In the genomic region with DNA sequence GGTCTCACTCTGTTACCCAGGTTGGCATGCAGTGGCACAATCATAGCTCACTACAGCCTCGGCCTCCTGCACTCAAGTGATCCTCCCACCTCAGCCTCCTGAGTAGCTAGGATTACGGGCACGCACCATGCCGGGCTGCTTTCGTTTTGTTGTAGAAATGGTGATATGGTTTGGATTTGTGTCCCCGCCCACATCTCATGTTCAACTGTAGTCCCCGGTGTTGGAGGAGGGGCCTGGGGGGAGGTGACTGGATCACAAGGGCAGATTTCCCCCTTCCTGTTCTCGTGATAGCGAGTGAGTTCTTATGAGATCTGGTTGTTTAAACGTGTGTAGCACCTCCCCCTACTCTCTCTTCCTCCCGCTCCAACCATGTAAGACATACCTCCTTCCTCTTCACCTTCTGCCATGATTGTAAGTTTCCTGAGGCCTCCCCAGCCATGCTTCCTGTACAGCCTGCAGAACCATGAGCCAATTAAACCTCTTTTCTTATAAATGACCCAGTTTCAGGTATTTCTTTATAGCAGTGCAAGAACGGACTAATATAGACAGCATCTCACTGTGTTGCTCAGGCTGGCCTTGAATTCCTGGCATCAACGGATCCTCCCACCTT, we compare ENCODE assay signal across 1 cellular context.
TF ChIP-seq lines count a peak whose summit lies in the region.

No MANE protein-coding gene starts in this region.

TF ChIP-seq in K562, 482 proteins besides CTCF, POLR2A, EP300 and RAD21 (continued from another document and continues in another):
- TF ChIP-seq, protein P1, sequence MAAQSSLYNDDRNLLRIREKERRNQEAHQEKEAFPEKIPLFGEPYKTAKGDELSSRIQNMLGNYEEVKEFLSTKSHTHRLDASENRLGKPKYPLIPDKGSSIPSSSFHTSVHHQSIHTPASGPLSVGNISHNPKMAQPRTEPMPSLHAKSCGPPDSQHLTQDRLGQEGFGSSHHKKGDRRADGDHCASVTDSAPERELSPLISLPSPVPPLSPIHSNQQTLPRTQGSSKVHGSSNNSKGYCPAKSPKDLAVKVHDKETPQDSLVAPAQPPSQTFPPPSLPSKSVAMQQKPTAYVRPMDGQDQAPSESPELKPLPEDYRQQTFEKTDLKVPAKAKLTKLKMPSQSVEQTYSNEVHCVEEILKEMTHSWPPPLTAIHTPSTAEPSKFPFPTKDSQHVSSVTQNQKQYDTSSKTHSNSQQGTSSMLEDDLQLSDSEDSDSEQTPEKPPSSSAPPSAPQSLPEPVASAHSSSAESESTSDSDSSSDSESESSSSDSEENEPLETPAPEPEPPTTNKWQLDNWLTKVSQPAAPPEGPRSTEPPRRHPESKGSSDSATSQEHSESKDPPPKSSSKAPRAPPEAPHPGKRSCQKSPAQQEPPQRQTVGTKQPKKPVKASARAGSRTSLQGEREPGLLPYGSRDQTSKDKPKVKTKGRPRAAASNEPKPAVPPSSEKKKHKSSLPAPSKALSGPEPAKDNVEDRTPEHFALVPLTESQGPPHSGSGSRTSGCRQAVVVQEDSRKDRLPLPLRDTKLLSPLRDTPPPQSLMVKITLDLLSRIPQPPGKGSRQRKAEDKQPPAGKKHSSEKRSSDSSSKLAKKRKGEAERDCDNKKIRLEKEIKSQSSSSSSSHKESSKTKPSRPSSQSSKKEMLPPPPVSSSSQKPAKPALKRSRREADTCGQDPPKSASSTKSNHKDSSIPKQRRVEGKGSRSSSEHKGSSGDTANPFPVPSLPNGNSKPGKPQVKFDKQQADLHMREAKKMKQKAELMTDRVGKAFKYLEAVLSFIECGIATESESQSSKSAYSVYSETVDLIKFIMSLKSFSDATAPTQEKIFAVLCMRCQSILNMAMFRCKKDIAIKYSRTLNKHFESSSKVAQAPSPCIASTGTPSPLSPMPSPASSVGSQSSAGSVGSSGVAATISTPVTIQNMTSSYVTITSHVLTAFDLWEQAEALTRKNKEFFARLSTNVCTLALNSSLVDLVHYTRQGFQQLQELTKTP (IDR thresholded peaks at IDR 0.05; ENCODE audit: low read depth in 1 of 2, partially characterized antibody in 2 of 2) = no peak
- TF ChIP-seq ZNF444 (CRISPR knock-in tag; IDR thresholded peaks at IDR 0.05) (no peak), SP1 (CRISPR knock-in tag; IDR thresholded peaks at IDR 0.05) (peak; percentile 73), LARP7 (IDR thresholded peaks at IDR 0.05) (no peak), POU5F1 (IDR thresholded peaks at IDR 0.05; ENCODE audit: borderline replicate concordance, low read depth, low read length, partially characterized antibody) (no peak), MED1 (CRISPR knock-in tag; IDR thresholded peaks at IDR 0.05; ENCODE audit: borderline replicate concordance) (no peak), BACH1 (tag; IDR thresholded peaks at IDR 0.05) (no peak), MCM5 (IDR thresholded peaks at IDR 0.05; ENCODE audit: low read depth) (no peak), BRF1 (IDR thresholded peaks at IDR 0.05; ENCODE audit: borderline replicate concordance, extremely low read depth, insufficient read length) (no peak), ZNF143 (CRISPR knock-in tag; IDR thresholded peaks at IDR 0.05) (no peak), ZFP36 (IDR thresholded peaks at IDR 0.05; ENCODE audit: low read depth, low read length, partially characterized antibody) (no peak), HDAC8 (tag; IDR thresholded peaks at IDR 0.05) (no peak), NFE2L1 (tag; IDR thresholded peaks at IDR 0.05; ENCODE audit: borderline replicate concordance, low read depth) (no peak), LCOR (CRISPR knock-in tag; IDR thresholded peaks at IDR 0.05) (no peak), TCF7 (IDR thresholded peaks at IDR 0.05; ENCODE audit: borderline replicate concordance) (no peak), CHD1 (IDR thresholded peaks at IDR 0.05; ENCODE audit: low read length) (no peak), GABPA (tag; conservative IDR thresholded peaks at IDR 0.05; ENCODE audit: low read depth) (no peak), ZNF124 (CRISPR knock-in tag; IDR thresholded peaks at IDR 0.05) (no peak), ZNF347 (CRISPR knock-in tag; IDR thresholded peaks at IDR 0.05; ENCODE audit: low read depth) (no peak), ZSCAN32 (CRISPR knock-in tag; IDR thresholded peaks at IDR 0.05) (no peak), NCOA2 (IDR thresholded peaks at IDR 0.05; ENCODE audit: partially characterized antibody in 2 of 2) (no peak), ZNF140 (CRISPR knock-in tag; IDR thresholded peaks at IDR 0.05) (no peak), BDP1 (IDR thresholded peaks at IDR 0.05; ENCODE audit: insufficient read depth, insufficient read length) (no peak), KAT8 (IDR thresholded peaks at IDR 0.05; ENCODE audit: low read depth) (no peak), HMGN3 (IDR thresholded peaks at IDR 0.05; ENCODE audit: borderline replicate concordance, extremely low read depth, insufficient read length, low read depth, low read length) (no peak), RB1 (IDR thresholded peaks at IDR 0.05; ENCODE audit: low read depth) (no peak), IRF2 (CRISPR knock-in tag; IDR thresholded peaks at IDR 0.05) (no peak), ATF7 (IDR thresholded peaks at IDR 0.05) (peak; percentile 65; the same call in 1 of the 2 replicates), FOXM1 (IDR thresholded peaks at IDR 0.05; ENCODE audit: low read depth) (peak; percentile 46; the same call in 1 of the 2 replicates), FOXM1 (CRISPR knock-in tag; IDR thresholded peaks at IDR 0.05; ENCODE audit: low read depth) (no peak), SETDB1 (IDR thresholded peaks at IDR 0.05; ENCODE audit: low read length) (no peak), NBN (IDR thresholded peaks at IDR 0.05; ENCODE audit: low read depth) (0 out of 2 replicates have a peak, but pooled peaks have one; percentile 22), SRSF3 (IDR thresholded peaks at IDR 0.05; ENCODE audit: insufficient read depth, low read length) (no peak), ZNF133 (CRISPR knock-in tag; IDR thresholded peaks at IDR 0.05) (no peak), PCBP2 (IDR thresholded peaks at IDR 0.05; ENCODE audit: low read depth, low read length, poor library complexity, severe bottlenecking) (no peak)
- TF ChIP-seq, protein P2, sequence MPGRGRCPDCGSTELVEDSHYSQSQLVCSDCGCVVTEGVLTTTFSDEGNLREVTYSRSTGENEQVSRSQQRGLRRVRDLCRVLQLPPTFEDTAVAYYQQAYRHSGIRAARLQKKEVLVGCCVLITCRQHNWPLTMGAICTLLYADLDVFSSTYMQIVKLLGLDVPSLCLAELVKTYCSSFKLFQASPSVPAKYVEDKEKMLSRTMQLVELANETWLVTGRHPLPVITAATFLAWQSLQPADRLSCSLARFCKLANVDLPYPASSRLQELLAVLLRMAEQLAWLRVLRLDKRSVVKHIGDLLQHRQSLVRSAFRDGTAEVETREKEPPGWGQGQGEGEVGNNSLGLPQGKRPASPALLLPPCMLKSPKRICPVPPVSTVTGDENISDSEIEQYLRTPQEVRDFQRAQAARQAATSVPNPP (IDR thresholded peaks at IDR 0.05; ENCODE audit: borderline replicate concordance, insufficient read depth, insufficient read length) = no peak
- TF ChIP-seq, protein P3, sequence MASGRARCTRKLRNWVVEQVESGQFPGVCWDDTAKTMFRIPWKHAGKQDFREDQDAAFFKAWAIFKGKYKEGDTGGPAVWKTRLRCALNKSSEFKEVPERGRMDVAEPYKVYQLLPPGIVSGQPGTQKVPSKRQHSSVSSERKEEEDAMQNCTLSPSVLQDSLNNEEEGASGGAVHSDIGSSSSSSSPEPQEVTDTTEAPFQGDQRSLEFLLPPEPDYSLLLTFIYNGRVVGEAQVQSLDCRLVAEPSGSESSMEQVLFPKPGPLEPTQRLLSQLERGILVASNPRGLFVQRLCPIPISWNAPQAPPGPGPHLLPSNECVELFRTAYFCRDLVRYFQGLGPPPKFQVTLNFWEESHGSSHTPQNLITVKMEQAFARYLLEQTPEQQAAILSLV (tag; IDR thresholded peaks at IDR 0.05) = no peak
- TF ChIP-seq, protein P4, sequence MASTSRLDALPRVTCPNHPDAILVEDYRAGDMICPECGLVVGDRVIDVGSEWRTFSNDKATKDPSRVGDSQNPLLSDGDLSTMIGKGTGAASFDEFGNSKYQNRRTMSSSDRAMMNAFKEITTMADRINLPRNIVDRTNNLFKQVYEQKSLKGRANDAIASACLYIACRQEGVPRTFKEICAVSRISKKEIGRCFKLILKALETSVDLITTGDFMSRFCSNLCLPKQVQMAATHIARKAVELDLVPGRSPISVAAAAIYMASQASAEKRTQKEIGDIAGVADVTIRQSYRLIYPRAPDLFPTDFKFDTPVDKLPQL (IDR thresholded peaks at IDR 0.05; ENCODE audit: extremely low read depth, insufficient read length) = no peak
- TF ChIP-seq, protein P5, sequence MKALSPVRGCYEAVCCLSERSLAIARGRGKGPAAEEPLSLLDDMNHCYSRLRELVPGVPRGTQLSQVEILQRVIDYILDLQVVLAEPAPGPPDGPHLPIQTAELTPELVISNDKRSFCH (CRISPR knock-in tag; IDR thresholded peaks at IDR 0.05) = no peak
- TF ChIP-seq, protein P5 (tag; IDR thresholded peaks at IDR 0.05) = no peak
- TF ChIP-seq, protein P6, sequence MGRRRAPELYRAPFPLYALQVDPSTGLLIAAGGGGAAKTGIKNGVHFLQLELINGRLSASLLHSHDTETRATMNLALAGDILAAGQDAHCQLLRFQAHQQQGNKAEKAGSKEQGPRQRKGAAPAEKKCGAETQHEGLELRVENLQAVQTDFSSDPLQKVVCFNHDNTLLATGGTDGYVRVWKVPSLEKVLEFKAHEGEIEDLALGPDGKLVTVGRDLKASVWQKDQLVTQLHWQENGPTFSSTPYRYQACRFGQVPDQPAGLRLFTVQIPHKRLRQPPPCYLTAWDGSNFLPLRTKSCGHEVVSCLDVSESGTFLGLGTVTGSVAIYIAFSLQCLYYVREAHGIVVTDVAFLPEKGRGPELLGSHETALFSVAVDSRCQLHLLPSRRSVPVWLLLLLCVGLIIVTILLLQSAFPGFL (CRISPR knock-in tag; IDR thresholded peaks at IDR 0.05) = no peak
- TF ChIP-seq, protein P7, sequence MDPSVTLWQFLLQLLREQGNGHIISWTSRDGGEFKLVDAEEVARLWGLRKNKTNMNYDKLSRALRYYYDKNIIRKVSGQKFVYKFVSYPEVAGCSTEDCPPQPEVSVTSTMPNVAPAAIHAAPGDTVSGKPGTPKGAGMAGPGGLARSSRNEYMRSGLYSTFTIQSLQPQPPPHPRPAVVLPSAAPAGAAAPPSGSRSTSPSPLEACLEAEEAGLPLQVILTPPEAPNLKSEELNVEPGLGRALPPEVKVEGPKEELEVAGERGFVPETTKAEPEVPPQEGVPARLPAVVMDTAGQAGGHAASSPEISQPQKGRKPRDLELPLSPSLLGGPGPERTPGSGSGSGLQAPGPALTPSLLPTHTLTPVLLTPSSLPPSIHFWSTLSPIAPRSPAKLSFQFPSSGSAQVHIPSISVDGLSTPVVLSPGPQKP (CRISPR knock-in tag; IDR thresholded peaks at IDR 0.05) = no peak
- TF ChIP-seq, protein P8, sequence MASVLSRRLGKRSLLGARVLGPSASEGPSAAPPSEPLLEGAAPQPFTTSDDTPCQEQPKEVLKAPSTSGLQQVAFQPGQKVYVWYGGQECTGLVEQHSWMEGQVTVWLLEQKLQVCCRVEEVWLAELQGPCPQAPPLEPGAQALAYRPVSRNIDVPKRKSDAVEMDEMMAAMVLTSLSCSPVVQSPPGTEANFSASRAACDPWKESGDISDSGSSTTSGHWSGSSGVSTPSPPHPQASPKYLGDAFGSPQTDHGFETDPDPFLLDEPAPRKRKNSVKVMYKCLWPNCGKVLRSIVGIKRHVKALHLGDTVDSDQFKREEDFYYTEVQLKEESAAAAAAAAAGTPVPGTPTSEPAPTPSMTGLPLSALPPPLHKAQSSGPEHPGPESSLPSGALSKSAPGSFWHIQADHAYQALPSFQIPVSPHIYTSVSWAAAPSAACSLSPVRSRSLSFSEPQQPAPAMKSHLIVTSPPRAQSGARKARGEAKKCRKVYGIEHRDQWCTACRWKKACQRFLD (CRISPR knock-in tag; IDR thresholded peaks at IDR 0.05) = no peak
- TF ChIP-seq, protein P9, sequence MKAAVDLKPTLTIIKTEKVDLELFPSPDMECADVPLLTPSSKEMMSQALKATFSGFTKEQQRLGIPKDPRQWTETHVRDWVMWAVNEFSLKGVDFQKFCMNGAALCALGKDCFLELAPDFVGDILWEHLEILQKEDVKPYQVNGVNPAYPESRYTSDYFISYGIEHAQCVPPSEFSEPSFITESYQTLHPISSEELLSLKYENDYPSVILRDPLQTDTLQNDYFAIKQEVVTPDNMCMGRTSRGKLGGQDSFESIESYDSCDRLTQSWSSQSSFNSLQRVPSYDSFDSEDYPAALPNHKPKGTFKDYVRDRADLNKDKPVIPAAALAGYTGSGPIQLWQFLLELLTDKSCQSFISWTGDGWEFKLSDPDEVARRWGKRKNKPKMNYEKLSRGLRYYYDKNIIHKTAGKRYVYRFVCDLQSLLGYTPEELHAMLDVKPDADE (conservative IDR thresholded peaks at IDR 0.05; ENCODE audit: control insufficient read depth, low read depth, low read length) = no peak
- TF ChIP-seq, protein P10, sequence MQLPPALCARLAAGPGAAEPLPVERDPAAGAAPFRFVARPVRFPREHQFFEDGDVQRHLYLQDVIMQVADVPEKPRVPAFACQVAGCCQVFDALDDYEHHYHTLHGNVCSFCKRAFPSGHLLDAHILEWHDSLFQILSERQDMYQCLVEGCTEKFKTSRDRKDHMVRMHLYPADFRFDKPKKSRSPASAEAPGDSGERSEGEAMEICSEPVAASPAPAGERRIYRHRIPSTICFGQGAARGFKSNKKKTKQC (CRISPR knock-in tag; IDR thresholded peaks at IDR 0.05) = no peak
